14 cellular contexts compared by ENCODE assay signal in the genomic region with DNA sequence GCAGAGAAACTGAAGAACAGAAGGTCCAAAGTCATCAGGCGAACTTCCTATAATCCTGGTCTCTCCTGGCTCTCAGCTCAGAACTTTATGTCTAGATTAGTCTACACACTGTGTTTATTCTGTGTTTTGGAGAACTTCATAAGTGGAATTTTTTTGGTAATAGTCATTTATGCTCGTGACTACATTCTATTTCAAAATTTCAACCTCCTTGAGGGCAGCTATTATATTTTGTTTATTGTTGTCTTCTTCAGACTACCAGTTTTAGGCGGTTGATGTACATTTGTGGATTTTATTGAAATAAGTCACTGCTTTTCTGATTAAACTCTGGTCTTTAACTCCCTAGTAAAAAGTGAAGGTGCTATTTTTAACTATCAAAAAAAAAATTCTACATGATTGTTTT.
DNase-seq lines count a peak whose midpoint lies in the region; FAIRE-seq and TF ChIP-seq lines count a peak whose summit lies in the region.
"Had no signal": no experiment of that assay in that cellular context is flagged by ENCODE, and none has a peak within 500 bp of the region (broad histone marks: within the 10 kb centered on the region; RNA-seq: fewer than 3 reads in every experiment).

No MANE protein-coding gene starts in this region.

- no TSS peak for BruUV-seq in mammary epithelial cell (replicated peaks; lab: Mats Ljungman, UMichigan)

- H4K20me1 ChIP-seq in astrocyte (ENCODE audit: insufficient read depth, low read length) (no peaks in the 10 kb centered on the region), mammary epithelial cell (ENCODE audit: insufficient read depth, low read length) (no peaks in the 10 kb centered on the region)
- H4K20me1 ChIP-seq: BLaER1 had no signal

- dilution Hi-C loops in mammary epithelial cell (cut with HindIII; ENCODE audit: low sequenced_read_pairs) = loop anchor here (5.0 kb wide), 1 partner anchor 36 kb away; no protein-coding TSS in a partner anchor

- H3K9me3 ChIP-seq in astrocyte (ENCODE audit: insufficient read depth, low read depth, low read length) (no peaks in the 10 kb centered on the region), mammary epithelial cell (replicated peaks; ENCODE audit: insufficient read depth, low read length) (no peaks in the 10 kb centered on the region)
- H3K9me3 ChIP-seq: BLaER1 had no signal

- no peak overlapping the region for H3K4me3 ChIP-seq in astrocyte (ENCODE audit: insufficient read depth, low read depth, low read length)
- H3K4me3 ChIP-seq in mammary epithelial cell (replicated peaks in 1 of 3; ENCODE audit: insufficient read depth in 1 of 3, low read depth in 2 of 3, low read length in 3 of 3) = no peak overlapping the region
- H3K4me3 ChIP-seq: BLaER1 had no signal

- no peaks in the 10 kb centered on the region for H3K36me3 Mint-ChIP-seq in astrocyte (ENCODE audit: low read depth, unreplicated experiment)

- peak; percentile 89 for DNase-seq in EH (ENCODE audit: low read depth)
- DNase-seq in HCEC 1CT = peak; percentile 74
- no peak for DNase-seq in astrocyte (ENCODE audit: low read depth)
- no peak for DNase-seq in Kasumi-1 (lab: John Stamatoyannopoulos, UW)
- no peak for DNase-seq in pons (ENCODE audit: low spot score)
- DNase-seq in mammary epithelial cell = no peak
- no peak for DNase-seq in SHP77 treated with DMSO at 0.1 percent for 48 hours (lab: John Stamatoyannopoulos, UW)
- DNase-seq: DMS53, GDM1 had no signal

- H3K27me3 ChIP-seq in astrocyte (ENCODE audit: insufficient read depth, low read length) (no peaks in the 10 kb centered on the region), mammary epithelial cell (ENCODE audit: insufficient read depth, low read length) (no peaks in the 10 kb centered on the region)
- H3K27me3 ChIP-seq: BLaER1 had no signal

- WGBS in mammary epithelial cell (ENCODE audit: low coverage, missing lambda C conversion rate) = 54% methylated on average over 3 of the region's 3 CpGs

- H3K79me2 ChIP-seq in astrocyte (ENCODE audit: insufficient read depth, low read length) (no peaks in the 10 kb centered on the region), mammary epithelial cell (ENCODE audit: insufficient read depth, low read length) (no peaks in the 10 kb centered on the region)

- intact Hi-C loops in mammary epithelial cell (cut with micrococcal nuclease) = no loop called here

- no peaks in the 10 kb centered on the region for H3K9me3 Mint-ChIP-seq in astrocyte (ENCODE audit: unreplicated experiment)

- no peak overlapping the region for H3K4me3 Mint-ChIP-seq in astrocyte (ENCODE audit: unreplicated experiment)

- CTCF ChIA-PET in mammary epithelial cell (lab: Charles Lee; ENCODE audit: low non-redundant PET) = no interaction called here

- FAIRE-seq in astrocyte (lab: Jason Lieb, UNC) = peak; percentile 55
- FAIRE-seq: A204.1, GM12892, H54 had no signal

- peaks cover 3% of the 10 kb centered on the region for H3K27me3 Mint-ChIP-seq in astrocyte (ENCODE audit: low read depth, unreplicated experiment)

- no peak overlapping the region for H3K27ac ChIP-seq in astrocyte (ENCODE audit: low read depth, low read length)
- no peak overlapping the region for H3K27ac ChIP-seq in mammary epithelial cell (ENCODE audit: insufficient read depth, low read depth, low read length)
- H3K27ac ChIP-seq: BLaER1, KMS-11 had no signal

- H3K9ac ChIP-seq in astrocyte (ENCODE audit: low read length) = no peak overlapping the region
- no peak overlapping the region for H3K9ac ChIP-seq in mammary epithelial cell (ENCODE audit: insufficient read depth, low read length)
- H3K9ac ChIP-seq: BLaER1, KMS-11 had no signal

- no peaks in the 10 kb centered on the region for H3K4me1 Mint-ChIP-seq in astrocyte (ENCODE audit: low read depth, unreplicated experiment)

- TF ChIP-seq CTCF in astrocyte (IDR thresholded peaks at IDR 0.05; ENCODE audit: insufficient read depth, low read depth, low read length) (no peak), mammary epithelial cell (conservative IDR thresholded peaks at IDR 0.05 in 1 of 2, IDR thresholded peaks at IDR 0.05 in 1 of 2; ENCODE audit: extremely low read depth in 1 of 2, insufficient read depth in 1 of 2, low read depth in 1 of 2, low read length in 2 of 2) (no peak)

- H3K4me2 ChIP-seq in astrocyte (ENCODE audit: low read length) (no peak overlapping the region), mammary epithelial cell (ENCODE audit: insufficient read depth, low read depth, low read length) (no peak overlapping the region)
- H3K4me2 ChIP-seq: BLaER1, KMS-11 had no signal

- no peak overlapping the region for H2AFZ ChIP-seq in astrocyte (ENCODE audit: low read depth, low read length)
- no peak overlapping the region for H2AFZ ChIP-seq in mammary epithelial cell (ENCODE audit: low read depth, low read length)

- no peaks in the 10 kb centered on the region for H3K4me1 ChIP-seq in astrocyte (ENCODE audit: insufficient read depth, low read length)
- H3K4me1 ChIP-seq in mammary epithelial cell (ENCODE audit: insufficient read depth, low read length) = no peaks in the 10 kb centered on the region
- H3K4me1 ChIP-seq: BLaER1 had no signal

- no peaks in the 10 kb centered on the region for H3K36me3 ChIP-seq in astrocyte (ENCODE audit: insufficient read depth, low read length)
- no peaks in the 10 kb centered on the region for H3K36me3 ChIP-seq in mammary epithelial cell (ENCODE audit: insufficient read depth, low read length)
- H3K36me3 ChIP-seq: BLaER1 had no signal

- H3K27ac Mint-ChIP-seq in astrocyte (ENCODE audit: unreplicated experiment) = no peak overlapping the region

- in situ Hi-C loops in mammary epithelial cell (cut with MboI; ENCODE audit: low sequenced_read_pairs in 2 of 2) = no loop called here

Comparison
In these comparisons a context has a peak if more than half of its experiments do, and no peak if none do; other contexts are left out.
1. DNase-seq: peak in EH (single experiment) and HCEC 1CT (single experiment); none in astrocyte (single experiment), Kasumi-1 (0 of 2), pons (single experiment), mammary epithelial cell (single experiment) and SHP77 treated with DMSO at 0.1 percent for 48 hours (single experiment).